ENCODE assay signal across 8 cellular contexts in genomic region chr6:43515808-43516207, GRCh38. TPM values are rescaled to one million over a fixed set of nuclear protein-coding genes. Genes with fewer than 3 reads are reported as not detected.
A peak's percentile ranks its signal among the peaks of the same experiment; 100 is the strongest.
DNase-seq lines count a peak whose midpoint lies in the region; ATAC-seq and TF ChIP-seq lines count a peak whose summit lies in the region.

No MANE protein-coding gene starts in this region.

- peaks cover 41% of the 10 kb centered on the region for H3K4me1 ChIP-seq in CD8-positive, alpha-beta memory T cell (ENCODE audit: insufficient read depth, low read length)
- H3K4me1 ChIP-seq in fibroblast of lung (ENCODE audit: control insufficient read depth, extremely low read depth, insufficient read depth, low read length) (peaks cover 9% of the 10 kb centered on the region), prostate gland (replicated peaks) (peaks cover 9% of the 10 kb centered on the region)

- POLR2A ChIA-PET in CD8-positive, alpha-beta memory T cell (lab: Charles Lee), result interaction anchor here (0.9 to 1.7 kb wide), 2 partner anchors 8 to 89 kb away, joined by 3 to 5 read pairs; partner anchors contain the start of gene ABCC10
- POLR2A ChIA-PET in WTC11 (lab: Charles Lee), result no interaction called here

- peaks cover 49% of the 10 kb centered on the region for H3K79me2 ChIP-seq in fibroblast of lung (ENCODE audit: control insufficient read depth, insufficient read depth, low read length)

- H2AFZ ChIP-seq in fibroblast of lung (ENCODE audit: low read length), result no peak overlapping the region

- peak overlapping the region; percentile 87 for H3K9ac ChIP-seq in fibroblast of lung (ENCODE audit: insufficient read depth, low read length)

- no peak for TF ChIP-seq POLR2A in prostate gland (IDR thresholded peaks at IDR 0.05)

- H3K27ac ChIP-seq in CD8-positive, alpha-beta memory T cell (ENCODE audit: low read depth, low read length), result peak overlapping the region; percentile 91
- H3K27ac ChIP-seq in fibroblast of lung (ENCODE audit: insufficient read depth, low read length) (peak overlapping the region; percentile 86), prostate gland (peak overlapping the region; percentile 87 to 89)

- CTCF ChIA-PET in CD8-positive, alpha-beta memory T cell (lab: Charles Lee), result interaction anchor here (1.0 to 2.7 kb wide), 3 partner anchors 9 to 89 kb away, joined by 3 to 24 read pairs (median 3); partner anchors contain the start of genes ABCC10 and TJAP1
- CTCF ChIA-PET in WTC11 (lab: Charles Lee), result interaction anchor here (1.3 kb wide), 1 partner anchor 93 kb away, joined by 3 read pairs; no protein-coding TSS in a partner anchor

- H3K27ac Mint-ChIP-seq in CD8-positive, alpha-beta memory T cell, result no peak overlapping the region
- no peak overlapping the region; the same call in 1 of the 2 replicates for H3K27ac Mint-ChIP-seq in WTC11

- intact Hi-C loops in prostate gland (cut with DNase I), result no loop called here

- H3K4me3 ChIP-seq in CD8-positive, alpha-beta memory T cell (ENCODE audit: low read length), result peak overlapping the region; percentile 99
- H3K4me3 ChIP-seq in fibroblast of lung (replicated peaks in 1 of 4; ENCODE audit: control extremely low read depth in 1 of 4, insufficient read depth in 1 of 4, low read depth in 3 of 4, low read length in 4 of 4) (peak overlapping the region; percentile 74 to 99 (median 90)), prostate gland (peak overlapping the region; percentile 71 to 87)

- peaks cover 17 to 44% (median 28%) of the 10 kb centered on the region in 3 donors for H3K4me1 Mint-ChIP-seq in CD8-positive, alpha-beta memory T cell
- peaks cover 28% of the 10 kb centered on the region for H3K4me1 Mint-ChIP-seq in WTC11

- H3K4me3 Mint-ChIP-seq in CD8-positive, alpha-beta memory T cell, result no peak overlapping the region
- no peak overlapping the region for H3K4me3 Mint-ChIP-seq in WTC11

- WGBS in prostate gland, result 59% methylated on average over 9 of the region's 9 CpGs

- no peaks in the 10 kb centered on the region for H4K20me1 ChIP-seq in fibroblast of lung (ENCODE audit: control insufficient read depth, extremely low read depth, insufficient read depth, low read length)

- TF ChIP-seq CTCF in fibroblast of lung (conservative IDR thresholded peaks at IDR 0.05 in 1 of 2, IDR thresholded peaks at IDR 0.05 in 1 of 2; ENCODE audit: low read depth in 1 of 2, low read length in 2 of 2) (no peak), prostate gland (IDR thresholded peaks at IDR 0.05) (no peak), WTC11 (IDR thresholded peaks at IDR 0.05) (no peak)

- peaks cover 0 to 2% of the 10 kb centered on the region in 2 donors for H3K27me3 Mint-ChIP-seq in CD8-positive, alpha-beta memory T cell
- H3K27me3 Mint-ChIP-seq in WTC11 (ENCODE audit: low read depth), result no peaks in the 10 kb centered on the region

- no peak for DNase-seq in CD8-positive, alpha-beta memory T cell
- DNase-seq in NCI-H510A treated with DMSO at 0.1 percent for 48 hours (lab: John Stamatoyannopoulos, UW), result peak; percentile 19
- no peak for DNase-seq in fibroblast of lung (ENCODE audit: low read depth in 2 of 2)
- no peak for DNase-seq in prostate gland (ENCODE audit: low spot score)
- no peak for DNase-seq in WTC11 (ENCODE audit: low spot score)
- DNase-seq in NCI-H345 (lab: John Stamatoyannopoulos, UW), result no peak
- DNase-seq in HT-29 (ENCODE audit: low spot score), result no peak
- no peak for DNase-seq in GDM1 (lab: John Stamatoyannopoulos, UW)

- no peaks in the 10 kb centered on the region for H3K9me3 Mint-ChIP-seq in CD8-positive, alpha-beta memory T cell
- no peaks in the 10 kb centered on the region for H3K9me3 Mint-ChIP-seq in WTC11

- H3K27me3 ChIP-seq in CD8-positive, alpha-beta memory T cell (ENCODE audit: insufficient read depth, low read length, poor library complexity, severe bottlenecking), result no peaks in the 10 kb centered on the region
- no peaks in the 10 kb centered on the region for H3K27me3 ChIP-seq in fibroblast of lung (ENCODE audit: control insufficient read depth, insufficient read depth, low read length)
- H3K27me3 ChIP-seq in prostate gland (replicated peaks; ENCODE audit: insufficient read depth), result no peaks in the 10 kb centered on the region

- H3K36me3 Mint-ChIP-seq in CD8-positive, alpha-beta memory T cell, result peaks cover 8 to 37% (median 11%) of the 10 kb centered on the region in 3 donors
- peaks cover 43% of the 10 kb centered on the region for H3K36me3 Mint-ChIP-seq in WTC11

- ATAC-seq in WTC11, result no peak

- H3K9me3 ChIP-seq in CD8-positive, alpha-beta memory T cell (ENCODE audit: low read length), result no peaks in the 10 kb centered on the region
- H3K9me3 ChIP-seq in fibroblast of lung (ENCODE audit: control insufficient read depth, insufficient read depth, low read depth, low read length) (no peaks in the 10 kb centered on the region), prostate gland (no peaks in the 10 kb centered on the region)

- peak overlapping the region; percentile 94 for H3K4me2 ChIP-seq in fibroblast of lung (ENCODE audit: extremely low read depth, insufficient read depth, low read length)

- peaks cover 42% of the 10 kb centered on the region for H3K36me3 ChIP-seq in CD8-positive, alpha-beta memory T cell (ENCODE audit: insufficient read depth, low read length)
- peaks cover 35% of the 10 kb centered on the region for H3K36me3 ChIP-seq in fibroblast of lung (ENCODE audit: control insufficient read depth, insufficient read depth, low read length)
- peaks cover 4 to 14% of the 10 kb centered on the region in 2 donors for H3K36me3 ChIP-seq in prostate gland

TF ChIP-seq in WTC11, 78 proteins besides CTCF, POLR2A, EP300 and RAD21 (continues in another document):
- TF ChIP-seq JUN (CRISPR knock-in tag; IDR thresholded peaks at IDR 0.05) (no peak), RORB (CRISPR knock-in tag; IDR thresholded peaks at IDR 0.05) (no peak), HMGA2 (CRISPR knock-in tag; IDR thresholded peaks at IDR 0.05) (no peak), TCF7 (CRISPR knock-in tag; IDR thresholded peaks at IDR 0.05; ENCODE audit: low read depth) (no peak), GRHL2 (CRISPR knock-in tag; IDR thresholded peaks at IDR 0.05; ENCODE audit: insufficient replicate concordance, severe bottlenecking) (no peak), NFATC4 (CRISPR knock-in tag; IDR thresholded peaks at IDR 0.05) (no peak)
- TF ChIP-seq, protein P1, sequence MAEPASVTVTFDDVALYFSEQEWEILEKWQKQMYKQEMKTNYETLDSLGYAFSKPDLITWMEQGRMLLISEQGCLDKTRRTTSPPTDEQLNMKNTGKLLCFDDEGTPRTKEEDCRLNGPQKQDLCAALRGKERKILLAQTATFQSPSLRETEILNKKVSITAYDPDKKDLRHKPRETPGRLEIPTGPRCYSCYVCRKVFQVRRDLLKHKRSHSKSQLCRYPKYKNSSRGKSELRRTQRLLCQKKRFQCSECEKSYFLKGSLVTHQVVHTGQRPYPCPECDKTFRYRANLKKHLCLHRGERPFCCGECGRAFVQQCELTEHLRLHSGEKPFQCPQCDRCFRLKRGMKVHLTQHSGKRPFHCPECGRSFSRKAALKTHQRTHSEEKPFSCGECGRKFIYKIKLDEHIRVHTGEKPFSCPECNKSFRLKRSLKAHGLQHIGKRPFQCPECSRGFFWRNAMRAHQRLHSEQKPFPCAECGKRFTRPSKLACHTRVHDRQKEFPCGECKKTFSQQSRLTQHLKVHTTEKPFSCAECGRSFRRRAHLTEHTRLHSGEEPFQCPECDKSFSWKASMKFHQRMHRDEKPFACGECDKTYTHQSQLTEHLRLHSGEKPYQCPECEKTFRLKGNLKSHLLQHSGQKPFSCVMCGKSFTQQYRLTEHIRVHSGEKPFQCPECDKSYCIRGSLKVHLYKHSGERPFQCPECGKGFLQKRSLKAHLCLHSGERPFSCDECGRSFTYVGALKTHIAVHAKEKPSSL (CRISPR knock-in tag; conservative IDR thresholded peaks at IDR 0.05), result no peak

RNA-seq across cellular contexts. Expression of gene YIPF3, which starts 0.9 kb away (rescaled TPM):
- 10 to 100 TPM; 48.9 to 49.1 TPM for total RNA-seq in CD8-positive, alpha-beta memory T cell
- polyA plus RNA-seq in CD8-positive, alpha-beta memory T cell, result 86.5 TPM
- total RNA-seq in fibroblast of lung (83.7 and 106 TPM in 2 replicates), prostate gland (100 to 1,000 TPM; 162 to 180 TPM), WTC11 (2021) (79.1 to 82.4 TPM (median 81.3 TPM) in 3 replicates)
- 173 TPM in 2 replicates for polyA plus RNA-seq in fibroblast of lung
- 137 TPM in 2 replicates for polyA plus RNA-seq in fibroblast of lung (2012)
- 298 and 444 TPM in 2 replicates for polyA minus RNA-seq in fibroblast of lung (ENCODE audit: low replicate concordance)
- total RNA-seq in HT-29 (2014; rRNA removed; shearing (Covaris generic)), result 92.4 and 102 TPM in 2 replicates

RNA-seq across cellular contexts. Expression of gene POLR1C, which starts 1.1 kb away (rescaled TPM):
- total RNA-seq in CD8-positive, alpha-beta memory T cell, result 100 to 1,000 TPM; 122 to 124 TPM
- polyA plus RNA-seq in CD8-positive, alpha-beta memory T cell, result 19.6 TPM
- total RNA-seq in fibroblast of lung (27.4 and 32.4 TPM in 2 replicates), prostate gland (10 to 100 TPM; 24.4 to 37.2 TPM), WTC11 (2021) (32.8 to 46.6 TPM (median 34.2 TPM) in 3 replicates)
- 39.7 and 55.2 TPM in 2 replicates for polyA plus RNA-seq in fibroblast of lung
- polyA plus RNA-seq in fibroblast of lung (2012), result 41.4 and 49.3 TPM in 2 replicates
- 15.0 and 27.4 TPM in 2 replicates for polyA minus RNA-seq in fibroblast of lung (ENCODE audit: low replicate concordance)
- 42.4 and 56.0 TPM in 2 replicates for total RNA-seq in HT-29 (2014; rRNA removed; shearing (Covaris generic))

RNA-seq across cellular contexts. Expression of gene LRRC73, which starts 5.7 kb away (rescaled TPM):
- total RNA-seq in CD8-positive, alpha-beta memory T cell, result under 1 TPM; 0.11 to 0.13 TPM
- not detected for polyA plus RNA-seq in CD8-positive, alpha-beta memory T cell
- total RNA-seq in fibroblast of lung (0.26 and 0.33 TPM in 2 replicates), prostate gland (1 to 10 TPM in 1 of 2 donors, under 1 TPM in 1; 0.68 to 4.0 TPM), WTC11 (2021) (0.73 to 1.4 TPM (median 0.76 TPM) in 3 replicates)
- polyA plus RNA-seq in fibroblast of lung, result 0.17 and 0.18 TPM in 2 replicates
- 0.38 and 0.61 TPM in 2 replicates for polyA plus RNA-seq in fibroblast of lung (2012)
- not detected in 2 replicates for polyA minus RNA-seq in fibroblast of lung (ENCODE audit: low replicate concordance)
- total RNA-seq in HT-29 (2014; rRNA removed; shearing (Covaris generic)), result 1.4 and 2.0 TPM in 2 replicates

RNA-seq across cellular contexts. Expression of gene TJAP1, which starts 38.4 kb away (rescaled TPM):
- total RNA-seq in CD8-positive, alpha-beta memory T cell, result 10 to 100 TPM; 48.8 to 49.1 TPM
- polyA plus RNA-seq in CD8-positive, alpha-beta memory T cell, result 11.8 TPM
- 7.4 and 8.9 TPM in 2 replicates for total RNA-seq in fibroblast of lung
- polyA plus RNA-seq in fibroblast of lung, result 18.9 and 22.9 TPM in 2 replicates
- polyA plus RNA-seq in fibroblast of lung (2012), result 15.6 and 21.0 TPM in 2 replicates
- polyA minus RNA-seq in fibroblast of lung (ENCODE audit: low replicate concordance), result 12.6 and 22.3 TPM in 2 replicates
- 10 to 100 TPM; 29.1 to 51.6 TPM for total RNA-seq in prostate gland
- total RNA-seq in WTC11 (2021), result 40.2 to 40.8 TPM (median 40.4 TPM) in 3 replicates
- total RNA-seq in HT-29 (2014; rRNA removed; shearing (Covaris generic)), result 19.9 and 20.4 TPM in 2 replicates
